In the genomic region with DNA sequence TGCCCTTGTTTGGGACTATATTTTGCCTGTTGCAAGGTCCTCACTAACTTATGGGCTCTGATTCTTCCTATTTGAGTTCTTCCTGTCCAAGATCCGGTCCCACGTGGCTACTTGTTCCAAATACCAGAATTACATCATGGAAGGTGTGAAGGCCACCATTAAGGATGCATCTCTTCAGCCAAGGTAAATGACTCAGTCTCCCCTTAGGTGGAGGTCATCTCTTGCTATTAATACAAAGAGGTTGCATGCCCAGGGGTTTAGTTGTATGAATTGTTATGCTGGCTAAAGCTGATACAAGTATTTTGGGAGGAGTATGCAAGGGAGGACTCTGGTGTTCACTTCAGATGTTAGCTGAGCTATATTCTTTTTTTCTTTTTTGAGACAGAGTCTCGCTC, we compare ENCODE assay signal across 34 cellular contexts. TPM values are rescaled to one million over a fixed set of nuclear protein-coding genes. Genes with fewer than 3 reads are reported as not detected.
"Had no signal": no experiment of that assay in that cellular context is flagged by ENCODE, and none has a peak within 500 bp of the region (broad histone marks: within the 10 kb centered on the region; RNA-seq: fewer than 3 reads in every experiment).

No MANE protein-coding gene starts in this region.

- DNase-seq: activated CD4-positive, alpha-beta memory T cell treated with anti-CD3 and anti-CD28 coated beads for 36 hours; activated CD4-positive, alpha-beta T cell treated with anti-CD3 and anti-CD28 coated beads for 36 hours; activated CD4-positive, alpha-beta T cell treated with anti-CD3 and anti-CD28 coated beads, Interleukin-2, amount 10 ng/mL, durations not matched to agents 24 days and 14 days; activated CD4-positive, CD25-positive, alpha-beta regulatory T cell; activated CD4-positive, CD25-positive, alpha-beta regulatory T cell treated with anti-CD3 and anti-CD28 coated beads, Interleukin-2, amount 50 U/mL, for 72 hours; activated CD8-positive, alpha-beta memory T cell treated with anti-CD3 and anti-CD28 coated beads, Interleukin-2, amount 10 ng/mL, durations not matched to agents 7 days and 5 days; activated CD8-positive, alpha-beta memory T cell treated with anti-CD3 and anti-CD28 coated beads, Interleukin-2, amount 50 U/mL, for 4 hours; activated CD8-positive, alpha-beta T cell treated with anti-CD3 and anti-CD28 coated beads, Interleukin-2, amount 10 ng/mL, durations not matched to agents 7 days and 5 days; activated effector memory CD4-positive, alpha-beta T cell treated with Interleukin-2 at 50 U/mL for 16 hours; activated gamma-delta T cell treated with Interleukin-2 at 50 U/mL for 16 hours; activated naive CD4-positive, alpha-beta T cell treated with anti-CD3 and anti-CD28 coated beads, Interleukin-2, amount 50 U/mL, for 16 hours; activated naive CD4-positive, alpha-beta T cell treated with Interleukin-2 at 50 U/mL for 16 hours; activated T-cell treated with anti-CD3 and anti-CD28 coated beads, Interleukin-2, amount 50 U/mL, for 1 hour; amniotic stem cell; anterior cingulate cortex; central memory CD4-positive, alpha-beta T cell; cerebellar nuclear complex; colonic mucosa; effector CD8-positive, alpha-beta T cell; foreskin fibroblast; head of caudate nucleus; T-helper 1 cell; T-helper 17 cell; T1000; WERI-Rb-1 had no signal

- H3K27me3 ChIP-seq: breast epithelium, cardiac muscle cell, colonic mucosa had no signal

- H3K9me3 Mint-ChIP-seq: activated CD4-positive, alpha-beta memory T cell treated with anti-CD3 and anti-CD28 coated beads for 36 hours; activated CD4-positive, alpha-beta T cell treated with anti-CD3 and anti-CD28 coated beads, Interleukin-2, amount 10 ng/mL, durations not matched to agents 24 days and 14 days; activated T-helper 17 cell treated with anti-CD3 and anti-CD28 coated beads, Interleukin-2, amount 50 U/mL, for 72 hours; brain; T-helper 2 cell treated with Interferon-gamma antibody and Interleukin-4, amounts not matched to agents 5 μg/mL and 100 μg/mL, for 36 hours had no signal

- H3K9me3 ChIP-seq: breast epithelium, colonic mucosa had no signal

- H3K27me3 Mint-ChIP-seq: activated CD4-positive, alpha-beta memory T cell treated with anti-CD3 and anti-CD28 coated beads for 36 hours; activated CD4-positive, alpha-beta T cell treated with anti-CD3 and anti-CD28 coated beads for 36 hours; activated CD4-positive, alpha-beta T cell treated with anti-CD3 and anti-CD28 coated beads, Interleukin-2, amount 10 ng/mL, durations not matched to agents 24 days and 14 days; activated CD8-positive, alpha-beta memory T cell treated with anti-CD3 and anti-CD28 coated beads, Interleukin-2, amount 10 ng/mL, durations not matched to agents 7 days and 5 days; activated naive CD8-positive, alpha-beta T cell; activated T-helper 17 cell treated with anti-CD3 and anti-CD28 coated beads, Interleukin-2, amount 50 U/mL, for 72 hours; brain; T-helper 17 cell had no signal

- H3K36me3 ChIP-seq: breast epithelium had no signal

- H3K4me1 ChIP-seq: breast epithelium, colonic mucosa had no signal

- H3K27ac ChIP-seq: breast epithelium, cardiac muscle cell, colonic mucosa, WERI-Rb-1 had no signal

- FAIRE-seq: endometrium, frontal cortex had no signal

- H3K27ac Mint-ChIP-seq: activated CD4-positive, alpha-beta memory T cell treated with anti-CD3 and anti-CD28 coated beads for 36 hours; activated CD4-positive, alpha-beta T cell treated with anti-CD3 and anti-CD28 coated beads for 36 hours; activated CD4-positive, alpha-beta T cell treated with anti-CD3 and anti-CD28 coated beads, Interleukin-2, amount 10 ng/mL, durations not matched to agents 24 days and 14 days; activated CD8-positive, alpha-beta memory T cell treated with anti-CD3 and anti-CD28 coated beads, Interleukin-2, amount 10 ng/mL, durations not matched to agents 7 days and 5 days; activated CD8-positive, alpha-beta T cell treated with anti-CD3 and anti-CD28 coated beads, Interleukin-2, amount 10 ng/mL, durations not matched to agents 7 days and 5 days; activated naive CD8-positive, alpha-beta T cell; activated T-helper 17 cell treated with anti-CD3 and anti-CD28 coated beads, Interleukin-2, amount 50 U/mL, for 72 hours; brain; T-helper 17 cell; T-helper 2 cell treated with Interferon-gamma antibody and Interleukin-4, amounts not matched to agents 5 μg/mL and 100 μg/mL, for 36 hours had no signal

- ATAC-seq: activated CD4-positive, alpha-beta T cell treated with anti-CD3 and anti-CD28 coated beads for 36 hours; activated CD8-positive, alpha-beta memory T cell treated with anti-CD3 and anti-CD28 coated beads, Interleukin-2, amount 10 ng/mL, durations not matched to agents 7 days and 5 days; activated CD8-positive, alpha-beta T cell treated with anti-CD3 and anti-CD28 coated beads, Interleukin-2, amount 10 ng/mL, durations not matched to agents 7 days and 5 days; activated T-helper 17 cell treated with anti-CD3 and anti-CD28 coated beads, Interleukin-2, amount 50 U/mL, for 72 hours; esophagus mucosa; T-helper 17 cell had no signal

- H3K4me3 ChIP-seq: breast epithelium, cardiac muscle cell, colonic mucosa had no signal

- H3K4me3 Mint-ChIP-seq: activated CD4-positive, alpha-beta memory T cell treated with anti-CD3 and anti-CD28 coated beads for 36 hours; activated CD4-positive, alpha-beta T cell treated with anti-CD3 and anti-CD28 coated beads for 36 hours; activated CD4-positive, alpha-beta T cell treated with anti-CD3 and anti-CD28 coated beads, Interleukin-2, amount 10 ng/mL, durations not matched to agents 24 days and 14 days; activated CD8-positive, alpha-beta memory T cell treated with anti-CD3 and anti-CD28 coated beads, Interleukin-2, amount 10 ng/mL, durations not matched to agents 7 days and 5 days; activated CD8-positive, alpha-beta T cell treated with anti-CD3 and anti-CD28 coated beads, Interleukin-2, amount 10 ng/mL, durations not matched to agents 7 days and 5 days; activated naive CD8-positive, alpha-beta T cell; activated T-helper 17 cell treated with anti-CD3 and anti-CD28 coated beads, Interleukin-2, amount 50 U/mL, for 72 hours; brain; T-helper 17 cell; T-helper 2 cell treated with Interferon-gamma antibody and Interleukin-4, amounts not matched to agents 5 μg/mL and 100 μg/mL, for 36 hours had no signal

RNA-seq across cellular contexts. Expression of a gene that starts 37.5 kb away (rescaled TPM):
- total RNA-seq: frontal cortex had no signal
